ENCODE assay signal across 20 cellular contexts in the genomic region with DNA sequence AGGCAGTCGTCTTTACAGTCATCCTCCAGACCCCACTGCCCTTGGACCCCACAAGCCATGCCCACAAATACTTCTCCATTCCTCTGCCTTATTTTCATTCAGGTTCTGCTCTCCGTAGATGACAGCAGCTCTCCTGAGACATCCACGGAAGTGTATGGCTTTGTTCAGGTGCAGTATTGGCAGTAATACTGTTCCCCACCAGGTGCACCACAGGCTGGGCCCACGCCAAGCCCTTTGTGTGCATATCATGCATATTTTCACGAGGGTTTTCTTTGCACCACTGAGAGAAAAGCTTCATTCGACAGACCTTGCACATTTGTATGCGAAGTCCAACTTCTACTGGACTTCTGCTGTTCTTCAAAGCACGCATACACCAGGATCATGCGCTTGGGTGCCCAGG.
"Had no signal": no experiment of that assay in that cellular context is flagged by ENCODE, and none has a peak within 500 bp of the region (broad histone marks: within the 10 kb centered on the region; RNA-seq: fewer than 3 reads in every experiment).

No MANE protein-coding gene starts in this region.

- DNase-seq: activated CD4-positive, alpha-beta T cell treated with anti-CD3 and anti-CD28 coated beads for 4 hours; activated CD8-positive, alpha-beta memory T cell treated with anti-CD3 and anti-CD28 coated beads, Interleukin-2, amount 50 U/mL, for 4 hours; activated CD8-positive, alpha-beta T cell treated with anti-CD3 and anti-CD28 coated beads for 36 hours; activated gamma-delta T cell treated with Interleukin-2 at 50 U/mL for 16 hours; activated naive CD4-positive, alpha-beta T cell treated with anti-CD3 and anti-CD28 coated beads, Interleukin-2, amount 10 ng/mL, durations not matched to agents 7 days and 5 days; activated naive CD8-positive, alpha-beta T cell treated with anti-CD3 and anti-CD28 coated beads for 36 hours; activated T-cell treated with anti-CD3 and anti-CD28 coated beads, Interleukin-2, amount 50 U/mL, for 72 hours; Kasumi-1; KBM-7; NCI-H1930; NCI-H226; NCI-H526; NCI-H82; PC-3; SHP77 treated with DMSO at 0.1 percent for 48 hours had no signal

- H3K4me3 Mint-ChIP-seq: activated CD8-positive, alpha-beta T cell treated with anti-CD3 and anti-CD28 coated beads for 36 hours; activated naive CD4-positive, alpha-beta T cell treated with anti-CD3 and anti-CD28 coated beads, Interleukin-2, amount 10 ng/mL, durations not matched to agents 7 days and 5 days; activated naive CD8-positive, alpha-beta T cell treated with anti-CD3 and anti-CD28 coated beads for 36 hours; activated T-cell treated with anti-CD3 and anti-CD28 coated beads, Interleukin-2, amount 50 U/mL, for 72 hours; central memory CD8-positive, alpha-beta T cell; T-helper 1 cell treated with Interleukin-12 subunit alpha and Interleukin-12 subunit beta and Interleukin-4 antibody, amounts not matched to agents 30 μg/mL and 1 μg/mL, for 36 hours had no signal

- FAIRE-seq: RCC 7860 had no signal

- H3K27ac Mint-ChIP-seq: activated CD8-positive, alpha-beta T cell treated with anti-CD3 and anti-CD28 coated beads for 36 hours; activated naive CD8-positive, alpha-beta T cell treated with anti-CD3 and anti-CD28 coated beads for 36 hours; activated T-cell treated with anti-CD3 and anti-CD28 coated beads, Interleukin-2, amount 50 U/mL, for 72 hours; activated T-helper 2 cell treated with anti-CD3 and anti-CD28 coated beads, Interferon-gamma antibody, Interleukin-2, Interleukin-4, amounts not matched to agents 10 μg/mL and 5 μg/mL and 100 μg/mL, durations not matched to agents 14 hours and 24 hours and 36 hours; T-helper 1 cell treated with Interleukin-12 subunit alpha and Interleukin-12 subunit beta and Interleukin-4 antibody, amounts not matched to agents 30 μg/mL and 1 μg/mL, for 36 hours had no signal

- H3K4me1 Mint-ChIP-seq: activated naive CD4-positive, alpha-beta T cell treated with anti-CD3 and anti-CD28 coated beads, Interleukin-2, amount 10 ng/mL, durations not matched to agents 7 days and 5 days; activated naive CD8-positive, alpha-beta T cell treated with anti-CD3 and anti-CD28 coated beads for 36 hours had no signal

- ATAC-seq: activated CD4-positive, CD25-positive, alpha-beta regulatory T cell treated with anti-CD3 and anti-CD28 coated beads, Interleukin-2, amount 50 U/mL, for 24 hours; activated CD8-positive, alpha-beta T cell treated with anti-CD3 and anti-CD28 coated beads for 36 hours; activated T-cell treated with anti-CD3 and anti-CD28 coated beads, Interleukin-2, amount 50 U/mL, for 72 hours; PC-3 had no signal

- H3K36me3 Mint-ChIP-seq: activated naive CD4-positive, alpha-beta T cell treated with anti-CD3 and anti-CD28 coated beads, Interleukin-2, amount 10 ng/mL, durations not matched to agents 7 days and 5 days; activated naive CD8-positive, alpha-beta T cell treated with anti-CD3 and anti-CD28 coated beads for 36 hours had no signal

- H3K9me3 Mint-ChIP-seq: activated CD8-positive, alpha-beta T cell treated with anti-CD3 and anti-CD28 coated beads for 36 hours; activated naive CD4-positive, alpha-beta T cell treated with anti-CD3 and anti-CD28 coated beads, Interleukin-2, amount 10 ng/mL, durations not matched to agents 7 days and 5 days; activated naive CD8-positive, alpha-beta T cell treated with anti-CD3 and anti-CD28 coated beads for 36 hours; activated T-cell treated with anti-CD3 and anti-CD28 coated beads, Interleukin-2, amount 50 U/mL, for 72 hours; activated T-helper 2 cell treated with anti-CD3 and anti-CD28 coated beads, Interferon-gamma antibody, Interleukin-2, Interleukin-4, amounts not matched to agents 10 μg/mL and 5 μg/mL and 100 μg/mL, durations not matched to agents 14 hours and 24 hours and 36 hours; central memory CD8-positive, alpha-beta T cell; T-helper 1 cell treated with Interleukin-12 subunit alpha and Interleukin-12 subunit beta and Interleukin-4 antibody, amounts not matched to agents 30 μg/mL and 1 μg/mL, for 36 hours had no signal
